In genomic region chr10:60495357-60495756, GRCh38 we compare ENCODE assay signal across 11 cellular contexts.
DNase-seq lines count a peak whose midpoint lies in the region; ATAC-seq and TF ChIP-seq lines count a peak whose summit lies in the region.
"Had no signal": no experiment of that assay in that cellular context is flagged by ENCODE, and none has a peak within 500 bp of the region (broad histone marks: within the 10 kb centered on the region; RNA-seq: fewer than 3 reads in every experiment).

No MANE protein-coding gene starts in this region.

- no peaks in the 10 kb centered on the region for H3K9me3 ChIP-seq in HAP-1
- H3K9me3 ChIP-seq: SJSA1 had no signal

- ATAC-seq in foreskin keratinocyte (peak; percentile 59), HG03521 (IDR thresholded peaks at IDR 0.05; ENCODE audit: unreplicated experiment) (no peak), GM21619 (IDR thresholded peaks at IDR 0.05; ENCODE audit: unreplicated experiment) (no peak)
- ATAC-seq: stimulated activated naive CD8-positive, alpha-beta T cell treated with anti-CD3 and anti-CD28 coated beads, Interleukin-15, amount 100 ng/mL, for 72 hours had no signal

- DNase-seq in HAP-1 (ENCODE audit: low spot score in 2 of 2) (peak; percentile 29 to 70), SK-MEL-5 (ENCODE audit: low read depth, low spot score) (peak; percentile 16), foreskin keratinocyte (peak in 1 of 2 donors; percentile 39), renal cortical epithelial cell (ENCODE audit: low read depth) (peak; percentile 42)
- DNase-seq in activated CD4-positive, alpha-beta T cell treated with anti-CD3 and anti-CD28 coated beads for 48 hours, result no peak
- DNase-seq: NCI-H2081 treated with DMSO at 0.1 percent for 48 hours; stimulated activated naive CD8-positive, alpha-beta T cell treated with anti-CD3 and anti-CD28 coated beads, Interleukin-15, amount 100 ng/mL, for 72 hours had no signal

- peak; percentile 32 for TF ChIP-seq CTCF in foreskin keratinocyte (conservative IDR thresholded peaks at IDR 0.05)

- no peaks in the 10 kb centered on the region for H3K36me3 ChIP-seq in HAP-1 (replicated peaks)
- H3K36me3 ChIP-seq: SJSA1 had no signal

- H3K27me3 ChIP-seq in HAP-1 (ENCODE audit: low read depth) (no peaks in the 10 kb centered on the region), foreskin keratinocyte (no peaks in the 10 kb centered on the region)

- no peak overlapping the region for H3K4me3 ChIP-seq in HAP-1
- H3K4me3 ChIP-seq: SJSA1, skin epidermis had no signal

- H3K4me1 ChIP-seq in HAP-1 (peaks cover 47% of the 10 kb centered on the region), foreskin keratinocyte (peaks cover 14% of the 10 kb centered on the region)
- H3K4me1 ChIP-seq: SJSA1 had no signal

- in situ Hi-C loops in HAP-1 (cut with MboI; ENCODE audit: low sequenced_read_pairs) (loop anchor here (25.0 kb wide), 1 partner anchor 267 kb away; no protein-coding TSS in a partner anchor), SK-MEL-5 (cut with HindIII; ENCODE audit: low pct_unique_long_range_greater_than_20kb, low sequenced_read_pairs) (no loop called here)

- no peak overlapping the region for H3K27ac ChIP-seq in foreskin keratinocyte
- H3K27ac ChIP-seq: SJSA1, skin epidermis had no signal
